In the genomic region with DNA sequence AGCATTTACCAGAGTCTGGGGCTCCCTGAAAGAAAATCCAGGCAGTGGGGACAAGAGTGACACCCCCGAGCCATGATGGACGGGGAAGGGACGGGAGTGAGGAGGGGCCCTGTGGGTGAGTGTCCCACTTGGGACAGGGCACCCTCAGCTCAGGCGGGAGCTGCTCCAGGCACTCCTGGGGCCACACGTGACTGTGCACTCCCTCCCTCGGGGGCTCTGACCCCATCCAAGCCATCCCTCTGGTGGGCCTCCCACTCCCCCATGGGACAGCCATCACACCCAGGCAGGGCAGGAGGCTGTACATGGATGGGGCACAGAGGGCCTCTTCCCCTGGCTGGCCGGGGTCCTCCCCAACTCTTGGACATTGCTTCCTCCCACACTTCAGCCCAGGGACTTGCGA, we compare ENCODE assay signal across 16 cellular contexts. TPM values are rescaled to one million over a fixed set of nuclear protein-coding genes. Genes with fewer than 3 reads are reported as not detected.
A peak's percentile ranks its signal among the peaks of the same experiment; 100 is the strongest.
DNase-seq lines count a peak whose midpoint lies in the region; ATAC-seq, FAIRE-seq and TF ChIP-seq lines count a peak whose summit lies in the region.
"Had no signal": no experiment of that assay in that cellular context is flagged by ENCODE, and none has a peak within 500 bp of the region (broad histone marks: within the 10 kb centered on the region; RNA-seq: fewer than 3 reads in every experiment).

No MANE protein-coding gene starts in this region.

- in situ Hi-C loops in IMR-90 (cut with MboI; ENCODE audit: low sequenced_read_pairs) = no loop called here

- H4K20me1 ChIP-seq in IMR-90 (ENCODE audit: insufficient read depth, low read length) (no peaks in the 10 kb centered on the region), H1 (replicated peaks in 1 of 2; ENCODE audit: control insufficient read depth in 1 of 2, insufficient read depth in 2 of 2, low read length in 2 of 2) (peaks cover 5 to 9% of the 10 kb centered on the region in 2 experiments)

- DNase-seq in IMR-90 (no peak), H1 (ENCODE audit: low read depth in 1 of 2, low spot score in 2 of 2) (no peak), AG08396 (ENCODE audit: low spot score) (no peak), NCI-H128 (lab: John Stamatoyannopoulos, UW; ENCODE audit: unreplicated experiment) (no peak)
- DNase-seq: ACHN, AML-193, DMS 273 treated with DMSO at 0.1 percent for 48 hours, DND-41, H7, Karpas-422, MG63, NCI-H1092, NCI-H2081 treated with DMSO at 0.1 percent for 48 hours, T-helper 2 cell had no signal

- no TSS peak for BruUV-seq in IMR-90 (replicated peaks; lab: Mats Ljungman, UMichigan)

- H3K36me3 ChIP-seq in IMR-90 (ENCODE audit: control insufficient read depth, insufficient read depth, low read length) = peaks cover 25% of the 10 kb centered on the region
- peaks cover 2 to 30% (median 13%) of the 10 kb centered on the region in 4 experiments; a peak in 7 of 8 replicates for H3K36me3 ChIP-seq in H1 (ENCODE audit: control insufficient read depth in 2 of 4, insufficient read depth in 4 of 4, low read length in 3 of 4)

- no peaks in the 10 kb centered on the region for H3K23me2 ChIP-seq in H1 (ENCODE audit: low read depth, low read length)

- H3K23ac ChIP-seq in IMR-90 (ENCODE audit: low read depth, low read length) (no peak overlapping the region), H1 (ENCODE audit: insufficient read length) (no peak overlapping the region)

- H2BK20ac ChIP-seq in IMR-90 (ENCODE audit: low read depth, low read length) = no peak overlapping the region
- no peak overlapping the region for H2BK20ac ChIP-seq in H1 (ENCODE audit: low read length)

- no peaks in the 10 kb centered on the region for H3K9me3 ChIP-seq in IMR-90 (ENCODE audit: control insufficient read depth, insufficient read depth, low read length)
- no peaks in the 10 kb centered on the region for H3K9me3 ChIP-seq in H1 (ENCODE audit: insufficient read depth in 2 of 2, low read depth in 1 of 2, low read length in 1 of 2)
- H3K9me3 ChIP-seq: MG63 had no signal

- WGBS in IMR-90 (ENCODE audit: extremely low coverage in 2 of 2, insufficient read length in 1 of 2), 2 experiments = no CpG with 5 or more reads among the region's 8 CpGs
- WGBS in H1 (ENCODE audit: extremely low coverage in 1 of 2, insufficient coverage in 1 of 2, insufficient read length in 1 of 2, insufficient replicate concordance in 2 of 2, low coverage in 1 of 2, low lambda C conversion rate in 2 of 2, missing lambda C conversion rate in 1 of 2), 2 experiments = 97% methylated on average over 4 of the region's 8 CpGs; no CpG with 5 or more reads in 1 of the 2 experiments

- no peak overlapping the region for H2BK12ac ChIP-seq in H1 (ENCODE audit: low read depth, low read length)

- H3K4me2 ChIP-seq in IMR-90 (ENCODE audit: low read depth, low read length) (no peak overlapping the region), H1 (ENCODE audit: insufficient read depth in 1 of 2, low read depth in 2 of 2, low read length in 2 of 2) (no peak overlapping the region)

- CTCF ChIA-PET in IMR-90 (lab: Yijun Ruan, JAX) (no interaction called here), H1 (lab: Charles Lee; ENCODE audit: partially characterized antibody) (interaction anchor here (1.3 to 1.4 kb wide), 2 partner anchors 11 to 31 kb away, joined by 3 to 4 read pairs; no protein-coding TSS in a partner anchor)

- H2AK9ac ChIP-seq in IMR-90 (replicated peaks; ENCODE audit: low read depth, low read length, poor library complexity) = peak overlapping the region; percentile 5

- no peak overlapping the region for H2AK5ac ChIP-seq in IMR-90 (ENCODE audit: low read depth, low read length)
- H2AK5ac ChIP-seq in H1 (ENCODE audit: low read depth, low read length) = no peak overlapping the region

- H4K5ac ChIP-seq in IMR-90 (ENCODE audit: low read depth, low read length) = no peak overlapping the region
- H4K5ac ChIP-seq in H1 (ENCODE audit: insufficient read length, low read depth, low read length) = no peak overlapping the region

- FAIRE-seq in H1 (lab: Jason Lieb, UNC) = no peak

- H3K9ac ChIP-seq in IMR-90 (ENCODE audit: low read depth, low read length) (no peak overlapping the region), H1 (replicated peaks in 1 of 4; ENCODE audit: extremely low read depth in 1 of 4, low read depth in 3 of 4, low read length in 3 of 4) (no peak overlapping the region)

- POLR2A ChIA-PET in IMR-90 (lab: Charles Lee; ENCODE audit: unreplicated experiment) (no interaction called here), H1 (lab: Charles Lee; ENCODE audit: partially characterized antibody) (interaction anchor here (1.5 to 7.2 kb wide), 8 partner anchors 10 to 25 kb away, joined by 5 to 43 read pairs (median 14); a partner anchor contains a TSS)

- peaks cover 15% of the 10 kb centered on the region for H3K4me1 ChIP-seq in IMR-90 (ENCODE audit: control insufficient read depth, insufficient read depth, low read length)
- H3K4me1 ChIP-seq in H1 (replicated peaks in 1 of 4; ENCODE audit: control insufficient read depth in 3 of 4, insufficient read depth in 4 of 4, low read length in 3 of 4) = no peaks in the 10 kb centered on the region

- no peaks in the 10 kb centered on the region; a peak in 1 of 4 replicates for H3K79me1 ChIP-seq in IMR-90 (ENCODE audit: low read depth in 1 of 2, low read length in 2 of 2)
- H3K79me1 ChIP-seq in H1 (ENCODE audit: low read depth, low read length) = no peaks in the 10 kb centered on the region

- TF ChIP-seq RAD21 in IMR-90 (IDR thresholded peaks at IDR 0.05; ENCODE audit: low read length) (no peak), H1 (IDR thresholded peaks at IDR 0.05 in 1 of 2, conservative IDR thresholded peaks at IDR 0.05 in 1 of 2; ENCODE audit: low read depth in 2 of 2, low read length in 2 of 2) (no peak)

- H2BK5ac ChIP-seq in IMR-90 (ENCODE audit: low read depth, low read length, poor library complexity, severe bottlenecking) = no peak overlapping the region
- H2BK5ac ChIP-seq in H1 (ENCODE audit: low read depth, low read length) = no peak overlapping the region

- H3K14ac ChIP-seq in IMR-90 (replicated peaks; ENCODE audit: low read depth, low read length) (no peak overlapping the region), H1 (ENCODE audit: insufficient read length) (no peak overlapping the region)

- H3K9me1 ChIP-seq in IMR-90 (ENCODE audit: insufficient read depth, low read length) = peaks cover 9% of the 10 kb centered on the region

- H4K91ac ChIP-seq in IMR-90 (ENCODE audit: insufficient read depth, low read depth, low read length) (no peak overlapping the region), H1 (replicated peaks; ENCODE audit: insufficient read length, low read length) (no peak overlapping the region)

- TF ChIP-seq CTCF in IMR-90 (conservative IDR thresholded peaks at IDR 0.05; ENCODE audit: low read depth, low read length) = no peak
- TF ChIP-seq CTCF in H1 (IDR thresholded peaks at IDR 0.05; ENCODE audit: control extremely low read depth in 1 of 3, insufficient read depth in 1 of 3, low read depth in 1 of 3, low read length in 3 of 3) = no peak

- H3K4me3 ChIP-seq in IMR-90 (ENCODE audit: insufficient read depth, low read depth, low read length) (no peak overlapping the region), H1 (ENCODE audit: extremely low read depth in 1 of 4, insufficient read depth in 2 of 4, low read depth in 3 of 4, low read length in 4 of 4) (no peak overlapping the region)
- H3K4me3 ChIP-seq: MG63 had no signal

- no peak overlapping the region for H2BK120ac ChIP-seq in IMR-90 (ENCODE audit: low read depth, low read length)
- no peak overlapping the region for H2BK120ac ChIP-seq in H1 (replicated peaks; ENCODE audit: low read depth, low read length)

- TF ChIP-seq EP300 in H1 (IDR thresholded peaks at IDR 0.05; ENCODE audit: borderline replicate concordance in 1 of 2, low read depth in 2 of 2, low read length in 2 of 2) = no peak

- no peaks in the 10 kb centered on the region for H3K27me3 ChIP-seq in IMR-90 (ENCODE audit: control insufficient read depth, insufficient read depth, low read length)
- no peaks in the 10 kb centered on the region for H3K27me3 ChIP-seq in H1 (replicated peaks in 1 of 4; ENCODE audit: control insufficient read depth in 3 of 4, extremely low read depth in 1 of 4, insufficient read depth in 3 of 4, low read length in 3 of 4)
- H3K27me3 ChIP-seq: MG63 had no signal

- H3K79me2 ChIP-seq in H1 (ENCODE audit: control insufficient read depth in 1 of 2, insufficient read depth in 2 of 2, low read length in 2 of 2) = no peaks in the 10 kb centered on the region

- dilution Hi-C loops in IMR-90 (cut with HindIII; ENCODE audit: low sequenced_read_pairs, unreplicated experiment) = no loop called here

- no peak for ATAC-seq in IMR-90 (ENCODE audit: low read depth)
- ATAC-seq: Panc1 had no signal

- H3K56ac ChIP-seq in IMR-90 (ENCODE audit: extremely low read depth, insufficient read depth, low read length) = no peak overlapping the region
- no peak overlapping the region for H3K56ac ChIP-seq in H1 (replicated peaks; ENCODE audit: insufficient read length, low read depth, low read length)

- TF ChIP-seq POLR2A in IMR-90 (IDR thresholded peaks at IDR 0.05; ENCODE audit: low read depth, low read length) (no peak), H1 (IDR thresholded peaks at IDR 0.05; ENCODE audit: control extremely low read depth in 1 of 2, low read depth in 2 of 2, low read length in 2 of 2) (no peak)

- H2AFZ ChIP-seq in IMR-90 (replicated peaks; ENCODE audit: low read length, poor library complexity) (peak overlapping the region; percentile 32), H1 (ENCODE audit: low read length) (no peak overlapping the region)

- H3K18ac ChIP-seq in IMR-90 (ENCODE audit: low read depth, low read length) (no peak overlapping the region), H1 (ENCODE audit: extremely low read depth, low read length) (no peak overlapping the region)

- no peak overlapping the region for H2BK15ac ChIP-seq in IMR-90 (ENCODE audit: low read depth, low read length)
- no peak overlapping the region for H2BK15ac ChIP-seq in H1 (ENCODE audit: low read length)

- H3K27ac ChIP-seq in IMR-90 (ENCODE audit: insufficient read depth, low read length) (no peak overlapping the region), H1 (ENCODE audit: low read depth, low read length) (no peak overlapping the region)

- no peak overlapping the region for H3K4ac ChIP-seq in IMR-90 (ENCODE audit: low read depth, low read length)
- no peak overlapping the region for H3K4ac ChIP-seq in H1 (replicated peaks; ENCODE audit: insufficient read length, low read depth, low read length)

- intact Hi-C loops in IMR-90 (cut with micrococcal nuclease) = no loop called here

- H4K8ac ChIP-seq in IMR-90 (ENCODE audit: low read depth in 2 of 2, low read length in 2 of 2) = no peak overlapping the region
- H4K8ac ChIP-seq in H1 (ENCODE audit: extremely low read depth, insufficient read depth, low read length) = peak overlapping the region; percentile 62; the same call in 1 of the 2 replicates

RNA-seq across cellular contexts. Expression of a gene that starts 3.0 kb away (rescaled TPM):
- 0.36 and 1.1 TPM in 2 replicates for total RNA-seq in IMR-90 (2012; rRNA removed)
- polyA plus RNA-seq in IMR-90 (2012; rRNA removed) (1.5 and 1.9 TPM in 2 replicates), H1 (2011; rRNA removed) (0.13 and 0.15 TPM in 2 replicates)
- 0.47 and 1.0 TPM in 2 replicates for polyA plus RNA-seq in IMR-90 (2012; cell fraction: cytosol; rRNA removed)
- 9.8 and 17.9 TPM in 2 replicates for polyA plus RNA-seq in IMR-90 (2012; cell fraction: nucleus; rRNA removed; ENCODE audit: low replicate concordance)
- 0.88 and 1.1 TPM in 2 replicates for total RNA-seq in H1 (2021; fragmentation: NEBNext Ultra II Directional; extraction: Animal tissue kit (Norgen Biotek cat#: 25700))
- 0.26 TPM for polyA plus RNA-seq in H1 (2011; cell fraction: cytosol; rRNA removed)
- polyA plus RNA-seq in H1 (2011; cell fraction: nucleus; rRNA removed) = 1.7 TPM
- 0.57 to 0.92 TPM (median 0.67 TPM) in 4 replicates for polyA plus RNA-seq in H1 (2012, experiment 1 of 2)
- polyA plus RNA-seq in H1 (2012, experiment 2 of 2) = 0.22 TPM
- 0.10 TPM for polyA plus RNA-seq in H1 (2013, experiment 1 of 2)
- polyA plus RNA-seq in H1 (2013, experiment 2 of 2) = 0.17 TPM
- 0.07 TPM in 1 of 2 replicates, not detected in the other for polyA minus RNA-seq in H1 (2011; rRNA and poly(A)+ RNA removed)
- polyA minus RNA-seq in H1 (2011; cell fraction: cytosol; rRNA and poly(A)+ RNA removed) = not detected
- polyA minus RNA-seq in H1 (2011; cell fraction: nucleus; rRNA and poly(A)+ RNA removed) = 0.90 TPM
- total RNA-seq: SK-MEL-5 had no signal

RNA-seq across cellular contexts. Expression of a gene that starts 12.9 kb away (rescaled TPM):
- total RNA-seq in IMR-90 (2012; rRNA removed) = 2.0 and 6.1 TPM in 2 replicates
- polyA plus RNA-seq in IMR-90 (2012; rRNA removed) (11.4 and 20.3 TPM in 2 replicates), H1 (2011; rRNA removed) (11.6 and 13.6 TPM in 2 replicates)
- polyA plus RNA-seq in IMR-90 (2012; cell fraction: cytosol; rRNA removed) = 19.7 and 40.1 TPM in 2 replicates
- polyA plus RNA-seq in IMR-90 (2012; cell fraction: nucleus; rRNA removed; ENCODE audit: low replicate concordance) = 8.7 and 31.6 TPM in 2 replicates
- total RNA-seq in H1 (2021; fragmentation: NEBNext Ultra II Directional; extraction: Animal tissue kit (Norgen Biotek cat#: 25700)) = 17.9 and 19.0 TPM in 2 replicates
- 19.7 TPM for polyA plus RNA-seq in H1 (2011; cell fraction: cytosol; rRNA removed)
- 13.9 TPM for polyA plus RNA-seq in H1 (2011; cell fraction: nucleus; rRNA removed)
- polyA plus RNA-seq in H1 (2012, experiment 1 of 2) = 6.2 to 15.0 TPM (median 13.2 TPM) in 4 replicates
- polyA plus RNA-seq in H1 (2012, experiment 2 of 2) = 11.1 TPM
- polyA plus RNA-seq in H1 (2013, experiment 1 of 2) = 14.6 TPM
- 15.8 TPM for polyA plus RNA-seq in H1 (2013, experiment 2 of 2)
- polyA minus RNA-seq in H1 (2011; rRNA and poly(A)+ RNA removed) = 0.61 and 1.1 TPM in 2 replicates
- polyA minus RNA-seq in H1 (2011; cell fraction: cytosol; rRNA and poly(A)+ RNA removed) = 3.7 TPM
- polyA minus RNA-seq in H1 (2011; cell fraction: nucleus; rRNA and poly(A)+ RNA removed) = 10.4 TPM

RNA-seq across cellular contexts. Expression of a gene that starts 23.5 kb away (rescaled TPM):
- total RNA-seq in IMR-90 (2012; rRNA removed) = 2.5 and 3.1 TPM in 2 replicates
- polyA plus RNA-seq in IMR-90 (2012; rRNA removed) = 6.5 and 7.6 TPM in 2 replicates
- polyA plus RNA-seq in IMR-90 (2012; cell fraction: cytosol; rRNA removed) = 3.2 and 3.7 TPM in 2 replicates
- 42.0 and 62.6 TPM in 2 replicates for polyA plus RNA-seq in IMR-90 (2012; cell fraction: nucleus; rRNA removed; ENCODE audit: low replicate concordance)
- 15.1 and 18.1 TPM in 2 replicates for total RNA-seq in H1 (2021; fragmentation: NEBNext Ultra II Directional; extraction: Animal tissue kit (Norgen Biotek cat#: 25700))
- 6.9 and 10.0 TPM in 2 replicates for polyA plus RNA-seq in H1 (2011; rRNA removed)
- 8.1 TPM for polyA plus RNA-seq in H1 (2011; cell fraction: cytosol; rRNA removed)
- 36.1 TPM for polyA plus RNA-seq in H1 (2011; cell fraction: nucleus; rRNA removed)
- polyA plus RNA-seq in H1 (2012, experiment 1 of 2) = 9.7 to 16.5 TPM (median 15.3 TPM) in 4 replicates
- 9.6 TPM for polyA plus RNA-seq in H1 (2012, experiment 2 of 2)
- polyA plus RNA-seq in H1 (2013, experiment 1 of 2) = 10.1 TPM
- 9.2 TPM for polyA plus RNA-seq in H1 (2013, experiment 2 of 2)
- 4.4 and 4.5 TPM in 2 replicates for polyA minus RNA-seq in H1 (2011; rRNA and poly(A)+ RNA removed)
- 4.9 TPM for polyA minus RNA-seq in H1 (2011; cell fraction: cytosol; rRNA and poly(A)+ RNA removed)
- 8.9 TPM for polyA minus RNA-seq in H1 (2011; cell fraction: nucleus; rRNA and poly(A)+ RNA removed)

RNA-seq across cellular contexts. Expression of a gene that starts 34.0 kb away (rescaled TPM):
- 14.5 and 17.2 TPM in 2 replicates for total RNA-seq in IMR-90 (2012; rRNA removed)
- 34.9 and 37.3 TPM in 2 replicates for polyA plus RNA-seq in IMR-90 (2012; rRNA removed)
- 30.9 and 32.0 TPM in 2 replicates for polyA plus RNA-seq in IMR-90 (2012; cell fraction: cytosol; rRNA removed)
- polyA plus RNA-seq in IMR-90 (2012; cell fraction: nucleus; rRNA removed; ENCODE audit: low replicate concordance) = 139 and 181 TPM in 2 replicates
- total RNA-seq in H1 (2021; fragmentation: NEBNext Ultra II Directional; extraction: Animal tissue kit (Norgen Biotek cat#: 25700)) = 102 and 110 TPM in 2 replicates
- polyA plus RNA-seq in H1 (2011; rRNA removed) = 65.2 and 80.3 TPM in 2 replicates
- polyA plus RNA-seq in H1 (2011; cell fraction: cytosol; rRNA removed) = 77.5 TPM
- polyA plus RNA-seq in H1 (2011; cell fraction: nucleus; rRNA removed) = 237 TPM
- 82.6 to 103 TPM (median 92.1 TPM) in 4 replicates for polyA plus RNA-seq in H1 (2012, experiment 1 of 2)
- 74.3 TPM for polyA plus RNA-seq in H1 (2012, experiment 2 of 2)
- polyA plus RNA-seq in H1 (2013, experiment 1 of 2) = 89.2 TPM
- 84.8 TPM for polyA plus RNA-seq in H1 (2013, experiment 2 of 2)
- polyA minus RNA-seq in H1 (2011; rRNA and poly(A)+ RNA removed) = 30.7 and 44.1 TPM in 2 replicates
- 46.9 TPM for polyA minus RNA-seq in H1 (2011; cell fraction: cytosol; rRNA and poly(A)+ RNA removed)
- 59.4 TPM for polyA minus RNA-seq in H1 (2011; cell fraction: nucleus; rRNA and poly(A)+ RNA removed)

RNA-seq across cellular contexts. Expression of a gene that starts 34.0 kb away (rescaled TPM):
- total RNA-seq in IMR-90 (2012; rRNA removed) = 62.6 and 86.7 TPM in 2 replicates
- polyA plus RNA-seq in IMR-90 (2012; rRNA removed) = 95.8 and 102 TPM in 2 replicates
- 61.2 and 75.2 TPM in 2 replicates for polyA plus RNA-seq in IMR-90 (2012; cell fraction: cytosol; rRNA removed)
- polyA plus RNA-seq in IMR-90 (2012; cell fraction: nucleus; rRNA removed; ENCODE audit: low replicate concordance) = 216 and 222 TPM in 2 replicates
- total RNA-seq in H1 (2021; fragmentation: NEBNext Ultra II Directional; extraction: Animal tissue kit (Norgen Biotek cat#: 25700)) = 88.2 and 89.2 TPM in 2 replicates
- polyA plus RNA-seq in H1 (2011; rRNA removed) = 60.0 and 78.1 TPM in 2 replicates
- polyA plus RNA-seq in H1 (2011; cell fraction: cytosol; rRNA removed) = 75.6 TPM
- 166 TPM for polyA plus RNA-seq in H1 (2011; cell fraction: nucleus; rRNA removed)
- polyA plus RNA-seq in H1 (2012, experiment 1 of 2) = 66.9 to 110 TPM (median 91.3 TPM) in 4 replicates
- polyA plus RNA-seq in H1 (2012, experiment 2 of 2) = 120 TPM
- 61.4 TPM for polyA plus RNA-seq in H1 (2013, experiment 1 of 2)
- 54.4 TPM for polyA plus RNA-seq in H1 (2013, experiment 2 of 2)
- 41.6 and 48.9 TPM in 2 replicates for polyA minus RNA-seq in H1 (2011; rRNA and poly(A)+ RNA removed)
- polyA minus RNA-seq in H1 (2011; cell fraction: cytosol; rRNA and poly(A)+ RNA removed) = 27.4 TPM
- polyA minus RNA-seq in H1 (2011; cell fraction: nucleus; rRNA and poly(A)+ RNA removed) = 40.3 TPM
